In the genomic region with DNA sequence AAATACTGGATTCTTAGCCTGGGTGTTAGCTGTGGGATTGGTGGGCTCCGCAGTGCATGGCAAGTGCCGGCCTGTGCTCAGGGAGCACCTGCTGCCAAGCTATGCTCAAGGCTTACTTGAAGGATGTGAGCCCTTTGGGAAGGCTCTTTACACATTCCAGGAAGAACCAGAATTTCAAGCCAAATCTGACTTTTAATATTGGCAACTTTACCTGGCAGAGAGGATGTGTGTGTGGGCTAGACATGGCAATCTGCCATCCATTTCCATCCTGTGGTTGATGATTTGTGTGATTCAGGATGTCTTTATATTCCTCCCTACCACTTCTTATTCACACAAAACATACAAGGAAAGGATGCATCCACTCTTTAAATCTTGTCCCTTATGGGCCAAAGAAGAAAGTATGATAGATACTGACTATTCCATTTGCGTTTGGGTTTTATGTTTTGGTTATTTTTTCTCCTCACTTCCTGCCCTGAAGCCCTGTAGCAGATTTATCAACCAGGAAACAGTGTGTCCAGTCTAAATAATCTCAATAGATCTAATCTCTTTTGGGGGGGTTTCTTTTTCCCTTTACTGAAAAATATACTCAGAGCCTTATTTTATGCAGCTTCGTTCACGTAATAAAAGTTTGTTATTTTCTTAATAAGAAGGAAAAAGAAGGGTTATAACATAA, we compare ENCODE assay signal across 1 cellular context.
TF ChIP-seq lines count a peak whose summit lies in the region.

No MANE protein-coding gene starts in this region.

TF ChIP-seq in WTC11, 78 proteins besides CTCF, POLR2A, EP300 and RAD21 (continued from another document):
- TF ChIP-seq, protein P1, sequence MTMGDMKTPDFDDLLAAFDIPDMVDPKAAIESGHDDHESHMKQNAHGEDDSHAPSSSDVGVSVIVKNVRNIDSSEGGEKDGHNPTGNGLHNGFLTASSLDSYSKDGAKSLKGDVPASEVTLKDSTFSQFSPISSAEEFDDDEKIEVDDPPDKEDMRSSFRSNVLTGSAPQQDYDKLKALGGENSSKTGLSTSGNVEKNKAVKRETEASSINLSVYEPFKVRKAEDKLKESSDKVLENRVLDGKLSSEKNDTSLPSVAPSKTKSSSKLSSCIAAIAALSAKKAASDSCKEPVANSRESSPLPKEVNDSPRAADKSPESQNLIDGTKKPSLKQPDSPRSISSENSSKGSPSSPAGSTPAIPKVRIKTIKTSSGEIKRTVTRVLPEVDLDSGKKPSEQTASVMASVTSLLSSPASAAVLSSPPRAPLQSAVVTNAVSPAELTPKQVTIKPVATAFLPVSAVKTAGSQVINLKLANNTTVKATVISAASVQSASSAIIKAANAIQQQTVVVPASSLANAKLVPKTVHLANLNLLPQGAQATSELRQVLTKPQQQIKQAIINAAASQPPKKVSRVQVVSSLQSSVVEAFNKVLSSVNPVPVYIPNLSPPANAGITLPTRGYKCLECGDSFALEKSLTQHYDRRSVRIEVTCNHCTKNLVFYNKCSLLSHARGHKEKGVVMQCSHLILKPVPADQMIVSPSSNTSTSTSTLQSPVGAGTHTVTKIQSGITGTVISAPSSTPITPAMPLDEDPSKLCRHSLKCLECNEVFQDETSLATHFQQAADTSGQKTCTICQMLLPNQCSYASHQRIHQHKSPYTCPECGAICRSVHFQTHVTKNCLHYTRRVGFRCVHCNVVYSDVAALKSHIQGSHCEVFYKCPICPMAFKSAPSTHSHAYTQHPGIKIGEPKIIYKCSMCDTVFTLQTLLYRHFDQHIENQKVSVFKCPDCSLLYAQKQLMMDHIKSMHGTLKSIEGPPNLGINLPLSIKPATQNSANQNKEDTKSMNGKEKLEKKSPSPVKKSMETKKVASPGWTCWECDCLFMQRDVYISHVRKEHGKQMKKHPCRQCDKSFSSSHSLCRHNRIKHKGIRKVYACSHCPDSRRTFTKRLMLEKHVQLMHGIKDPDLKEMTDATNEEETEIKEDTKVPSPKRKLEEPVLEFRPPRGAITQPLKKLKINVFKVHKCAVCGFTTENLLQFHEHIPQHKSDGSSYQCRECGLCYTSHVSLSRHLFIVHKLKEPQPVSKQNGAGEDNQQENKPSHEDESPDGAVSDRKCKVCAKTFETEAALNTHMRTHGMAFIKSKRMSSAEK (CRISPR knock-in tag; IDR thresholded peaks at IDR 0.05; ENCODE audit: borderline replicate concordance): no peak
- TF ChIP-seq MLX (CRISPR knock-in tag; IDR thresholded peaks at IDR 0.05): no peak
